In the genomic region with DNA sequence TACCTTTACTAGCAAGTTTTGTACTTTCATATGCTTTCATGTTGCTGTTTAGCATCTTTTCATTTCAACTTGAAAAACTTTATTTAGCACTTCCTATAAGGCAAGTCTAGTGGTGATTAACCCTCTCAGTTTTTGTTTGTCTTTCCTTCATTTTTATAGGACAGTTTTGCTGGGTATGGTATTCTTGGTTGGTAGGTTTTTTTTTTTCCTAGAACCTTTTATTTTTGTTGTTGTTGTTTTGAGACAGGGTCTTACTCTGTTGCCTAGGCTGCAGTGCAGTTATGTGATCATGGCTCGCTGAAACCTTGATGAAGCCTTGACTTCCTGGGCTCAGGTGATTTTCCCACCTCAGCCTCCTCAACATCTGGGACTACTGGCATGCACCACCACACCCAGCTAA, we compare ENCODE assay signal across 10 cellular contexts. TPM values are rescaled to one million over a fixed set of nuclear protein-coding genes. Genes with fewer than 3 reads are reported as not detected.
"Had no signal": no experiment of that assay in that cellular context is flagged by ENCODE, and none has a peak within 500 bp of the region (broad histone marks: within the 10 kb centered on the region; RNA-seq: fewer than 3 reads in every experiment).

No MANE protein-coding gene starts in this region.

- H3K4me2 ChIP-seq: GM23338 had no signal

- H3K9ac ChIP-seq: GM23248 had no signal

- H3K27ac ChIP-seq: GM23248 had no signal

- DNase-seq: GM23248, GOT3, H7, H9, HCEC 1CT, HFFc6 had no signal

- H3K4me1 ChIP-seq: HAP-1 had no signal

- H2AFZ ChIP-seq: GM23248, GM23338 had no signal

- H3K36me3 ChIP-seq: HAP-1 had no signal

- H3K4me3 ChIP-seq: GM23248, GM23338, HAP-1 had no signal

- H3K9me3 ChIP-seq: HAP-1 had no signal

RNA-seq across cellular contexts. Expression of gene SLC5A1, which starts 29.9 kb away (rescaled TPM):
- total RNA-seq: GM23248, H1, H4, H7, H9, HFFc6 had no signal
